In the genomic region with DNA sequence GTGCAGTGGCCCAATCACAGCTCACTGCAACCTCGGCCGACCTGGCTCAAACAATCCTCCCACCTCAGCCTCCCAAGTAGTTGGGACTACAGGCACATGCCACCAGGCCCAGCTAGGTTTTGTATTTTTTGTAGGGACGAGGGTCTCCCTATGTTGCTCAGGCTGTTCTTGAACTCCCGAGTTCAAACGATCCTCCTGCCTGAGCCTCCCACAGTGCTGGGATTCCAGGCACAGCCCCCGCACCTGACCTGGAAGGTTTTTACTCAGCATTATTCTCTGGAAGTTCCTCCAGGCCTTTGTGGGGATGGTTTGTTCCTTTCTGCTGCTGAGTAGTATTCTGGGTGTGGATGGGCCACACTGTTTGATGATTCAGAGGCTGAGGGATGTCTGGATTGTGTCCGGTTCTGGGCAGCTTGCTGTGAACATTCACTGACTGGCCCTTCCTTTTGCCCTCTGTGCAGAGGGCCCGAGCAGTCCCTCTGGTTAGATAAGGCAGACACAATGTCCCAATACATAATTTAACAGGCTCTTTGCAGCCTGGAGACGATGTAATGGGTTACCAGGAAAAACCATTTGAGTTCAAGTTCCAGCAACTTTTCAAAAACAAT, we compare ENCODE assay signal across 9 cellular contexts. TPM values are rescaled to one million over a fixed set of nuclear protein-coding genes. Genes with fewer than 3 reads are reported as not detected.
DNase-seq lines count a peak whose midpoint lies in the region; ATAC-seq and TF ChIP-seq lines count a peak whose summit lies in the region.
"Had no signal": no experiment of that assay in that cellular context is flagged by ENCODE, and none has a peak within 500 bp of the region (broad histone marks: within the 10 kb centered on the region; RNA-seq: fewer than 3 reads in every experiment).

No MANE protein-coding gene starts in this region.

- peaks cover 5% of the 10 kb centered on the region for H3F3A ChIP-seq in PC-3 (ENCODE audit: low read length, unreplicated experiment)
- no peaks in the 10 kb centered on the region for H3F3A ChIP-seq in MM.1S (ENCODE audit: insufficient read depth, low read length)

- H3K36me3 ChIP-seq in PC-3 (ENCODE audit: low read depth, low read length) (no peaks in the 10 kb centered on the region), vagina (no peaks in the 10 kb centered on the region), MM.1S (replicated peaks; ENCODE audit: insufficient read depth, low read length) (no peaks in the 10 kb centered on the region)

- H4K20me1 ChIP-seq in PC-3 (ENCODE audit: low read length) (no peaks in the 10 kb centered on the region), MM.1S (ENCODE audit: insufficient read depth, low read length) (no peaks in the 10 kb centered on the region)

- H3K9me3 ChIP-seq in PC-3 (ENCODE audit: low read length) (no peaks in the 10 kb centered on the region), vagina (no peaks in the 10 kb centered on the region), MM.1S (replicated peaks; ENCODE audit: insufficient read depth, low read length) (no peaks in the 10 kb centered on the region)

- intact Hi-C loops in PC-3 (cut with micrococcal nuclease) = no loop called here
- intact Hi-C loops in vagina (cut with DNase I) = no loop called here

- peak overlapping the region; percentile 3; the same call in 1 of the 2 replicates for H3K9ac ChIP-seq in PC-3 (ENCODE audit: low read length)
- H3K9ac ChIP-seq in MM.1S (ENCODE audit: low read length) = no peak overlapping the region

- H3K9me2 ChIP-seq in PC-3 (replicated peaks; ENCODE audit: low read length) = no peaks in the 10 kb centered on the region
- H3K9me2 ChIP-seq in MM.1S (replicated peaks; ENCODE audit: insufficient read depth, low read length) = no peaks in the 10 kb centered on the region

- no peak overlapping the region for H3K4me3 ChIP-seq in PC-3 (ENCODE audit: low read length)
- no peak overlapping the region for H3K4me3 ChIP-seq in vagina
- H3K4me3 ChIP-seq in MM.1S (ENCODE audit: low read length) = no peak overlapping the region

- H3K4me1 ChIP-seq in PC-3 (ENCODE audit: insufficient read depth, low read length) (peaks cover 18% of the 10 kb centered on the region), vagina (peaks cover 18% of the 10 kb centered on the region), MM.1S (ENCODE audit: low read length) (peaks cover 2% of the 10 kb centered on the region; the same call in 1 of the 2 replicates)

- H3K79me2 ChIP-seq in PC-3 (ENCODE audit: low read length) (peaks cover under 1% of the 10 kb centered on the region; the same call in 1 of the 2 replicates), MM.1S (ENCODE audit: low read length) (peaks cover 1% of the 10 kb centered on the region)

- peak overlapping the region; percentile 62 for H3K27ac ChIP-seq in PC-3 (ENCODE audit: low read length)
- H3K27ac ChIP-seq in vagina = peak overlapping the region; percentile 78
- H3K27ac ChIP-seq in MM.1S (ENCODE audit: low read length) = no peak overlapping the region

- ATAC-seq in PC-3 (peak; percentile 100), esophagus mucosa (peak; percentile 52)

- POLR2A ChIA-PET in PC-3 (lab: Charles Lee; ENCODE audit: unreplicated experiment) = no interaction called here

- H2AFZ ChIP-seq in PC-3 (ENCODE audit: low read length) (peak overlapping the region; percentile 55), MM.1S (ENCODE audit: low read length) (no peak overlapping the region)

- no TSS peak for BruUV-seq in PC-3 (replicated peaks; lab: Mats Ljungman, UMichigan)

- H3K4me2 ChIP-seq in PC-3 (ENCODE audit: low read length) = peak overlapping the region; percentile 2
- no peak overlapping the region for H3K4me2 ChIP-seq in MM.1S (ENCODE audit: low read depth, low read length)

- TF ChIP-seq POLR2A in vagina (IDR thresholded peaks at IDR 0.05) = no peak

- H3K27me3 ChIP-seq in PC-3 (ENCODE audit: low read length) (no peaks in the 10 kb centered on the region), vagina (no peaks in the 10 kb centered on the region), MM.1S (replicated peaks; ENCODE audit: insufficient read depth, low read length) (no peaks in the 10 kb centered on the region)

- DNase-seq in PC-3 = peak; percentile 80
- peak; percentile 73 for DNase-seq in mucosa of gallbladder (ENCODE audit: low spot score)
- DNase-seq in vagina (ENCODE audit: extremely low spot score in 2 of 2) = no peak
- no peak for DNase-seq in MM.1S
- DNase-seq in stimulated activated CD4-positive, alpha-beta T cell treated with anti-CD3 and anti-CD28 coated beads, Interleukin-1b, Interleukin-23, amount 100 ng/mL, for 48 hours = no peak
- no peak for DNase-seq in activated T-cell treated with anti-CD3 and anti-CD28 coated beads, Interleukin-2, amount 50 U/mL, for 48 hours
- no peak for DNase-seq in GM10266 (ENCODE audit: extremely low spot score)
- DNase-seq: NCI-H1105 treated with DMSO at 0.1 percent for 48 hours had no signal

- TF ChIP-seq CTCF in PC-3 (conservative IDR thresholded peaks at IDR 0.05; ENCODE audit: low read depth, low read length) (no peak), vagina (IDR thresholded peaks at IDR 0.05) (no peak), MM.1S (IDR thresholded peaks at IDR 0.05; ENCODE audit: low read length) (no peak), GM10266 (IDR thresholded peaks at IDR 0.05; ENCODE audit: control insufficient read depth, insufficient read depth, low read depth, missing control alignments) (no peak)

- CTCF ChIA-PET in PC-3 (lab: Charles Lee) = no interaction called here

RNA-seq across cellular contexts. Expression of a gene that starts 6.0 kb away (rescaled TPM):
- total RNA-seq in PC-3 (2014; rRNA removed) (28.9 and 31.4 TPM in 2 replicates), esophagus mucosa (20.2 TPM), mucosa of gallbladder (37.0 TPM), vagina (22.6 TPM)

Comparison
In these comparisons a context has a peak if more than half of its experiments do, and no peak if none do; other contexts are left out.
1. DNase-seq: peak in PC-3 (single experiment) and mucosa of gallbladder (single experiment); none in vagina (0 of 2), MM.1S (single experiment), stimulated activated CD4-positive, alpha-beta T cell treated with anti-CD3 and anti-CD28 coated beads, Interleukin-1b, Interleukin-23, amount 100 ng/mL, for 48 hours (single experiment), activated T-cell treated with anti-CD3 and anti-CD28 coated beads, Interleukin-2, amount 50 U/mL, for 48 hours (0 of 2) and GM10266 (single experiment).